Comparison of ENCODE assay signal across 16 cellular contexts in genomic region chr10:30849636-30850035, GRCh38.
DNase-seq lines count a peak whose midpoint lies in the region; ATAC-seq and TF ChIP-seq lines count a peak whose summit lies in the region.
"Had no signal": no experiment of that assay in that cellular context is flagged by ENCODE, and none has a peak within 500 bp of the region (broad histone marks: within the 10 kb centered on the region; RNA-seq: fewer than 3 reads in every experiment).

No MANE protein-coding gene starts in this region.

- intact Hi-C loops in thyroid gland (cut with DNase I), result no loop called here

- H3K9me3 ChIP-seq in KOPT-K1 (ENCODE audit: insufficient read depth, low read length, poor library complexity, severe bottlenecking) (peaks cover 13% of the 10 kb centered on the region), adipocyte (ENCODE audit: control insufficient read depth, low read length) (no peaks in the 10 kb centered on the region), thymus (ENCODE audit: control insufficient read depth) (peaks cover 1% of the 10 kb centered on the region), thyroid gland (no peaks in the 10 kb centered on the region)
- H3K9me3 ChIP-seq: Caco-2 had no signal

- H3K4me3 ChIP-seq in adipocyte (ENCODE audit: low read length) (no peak overlapping the region), thymus (ENCODE audit: low read length) (no peak overlapping the region), thyroid gland (replicated peaks in 1 of 3) (no peak overlapping the region)
- H3K4me3 ChIP-seq: GM12878 had no signal

- H3K27me3 ChIP-seq in adipocyte (replicated peaks; ENCODE audit: control insufficient read depth, insufficient read depth, low read length) (no peaks in the 10 kb centered on the region), thymus (ENCODE audit: control insufficient read depth, insufficient read depth) (no peaks in the 10 kb centered on the region), thyroid gland (no peaks in the 10 kb centered on the region)

- H3K36me3 ChIP-seq in KOPT-K1 (ENCODE audit: insufficient read depth, low read length) (peaks cover 9% of the 10 kb centered on the region; the same call in 1 of the 2 replicates), adipocyte (ENCODE audit: control insufficient read depth, insufficient read depth, low read length, severe bottlenecking) (peaks cover 38% of the 10 kb centered on the region), thymus (ENCODE audit: control insufficient read depth, insufficient read depth) (peaks cover 4% of the 10 kb centered on the region), thyroid gland (no peaks in the 10 kb centered on the region)

- ATAC-seq in GM19324 (IDR thresholded peaks at IDR 0.05; ENCODE audit: low FRiP score, unreplicated experiment), result no peak
- ATAC-seq: GM12878 had no signal

- WGBS in thymus, result 100% methylated on average over 1 of the region's 1 CpG
- WGBS in thyroid gland, 2 donors, result 100% methylated on average over 1 of the region's 1 CpG

- H3K4me1 ChIP-seq in adipocyte (ENCODE audit: control insufficient read depth, insufficient read depth, low read length), result peaks cover 3% of the 10 kb centered on the region
- H3K4me1 ChIP-seq in thymus (ENCODE audit: control insufficient read depth, insufficient read depth, low read length), result peaks cover 36% of the 10 kb centered on the region
- peaks cover 0 to 2% of the 10 kb centered on the region in 2 donors for H3K4me1 ChIP-seq in thyroid gland
- H3K4me1 ChIP-seq: Caco-2 had no signal

- TF ChIP-seq CTCF in thyroid gland (IDR thresholded peaks at IDR 0.05), result no peak

- no peak for TF ChIP-seq POLR2A in thyroid gland (IDR thresholded peaks at IDR 0.05)

- no peak overlapping the region for H3K9ac ChIP-seq in adipocyte (ENCODE audit: low read length)

- DNase-seq in adipocyte (ENCODE audit: low read depth) (peak; percentile 54), COR-L47 (lab: John Stamatoyannopoulos, UW) (no peak), thyroid gland (no peak)
- DNase-seq: C1 segment of cervical spinal cord; Caco-2; CD4-positive, alpha-beta memory T cell; DMS 273 treated with DMSO at 0.1 percent for 48 hours; DMS79; EL; GDM1; H7; HCEC 1CT had no signal

- H3K27ac ChIP-seq in KOPT-K1 (ENCODE audit: low read depth, low read length, poor library complexity, severe bottlenecking) (peak overlapping the region; percentile 90), thymus (ENCODE audit: low read depth) (peak overlapping the region; percentile 25), thyroid gland (no peak overlapping the region)

Comparison
In these comparisons a context has a peak if more than half of its experiments do, and no peak if none do; other contexts are left out.
1. H3K27ac ChIP-seq: peak in KOPT-K1 (single experiment) and thymus (single experiment); none in thyroid gland (0 of 3).